ENCODE assay signal across 8 cellular contexts in genomic region chr6:32843979-32844838, GRCh38. TPM values are rescaled to one million over a fixed set of nuclear protein-coding genes. Genes with fewer than 3 reads are reported as not detected.
A peak's percentile ranks its signal among the peaks of the same experiment; 100 is the strongest.
DNase-seq lines count a peak whose midpoint lies in the region; ATAC-seq and TF ChIP-seq lines count a peak whose summit lies in the region.

Gene PSMB8 (minus strand): TSS chr6:32844047. CDS start chr6:32843996, 51 bp downstream.

- no peaks in the 10 kb centered on the region for H3F3A ChIP-seq in GM23338 (replicated peaks; ENCODE audit: low read depth)

- H3K4me1 ChIP-seq in GM23338 (ENCODE audit: insufficient read depth) (peaks cover 7% of the 10 kb centered on the region), fibroblast of lung (ENCODE audit: control insufficient read depth, extremely low read depth, insufficient read depth, low read length) (peaks cover 3% of the 10 kb centered on the region)
- H3K4me1 ChIP-seq in naive thymus-derived CD4-positive, alpha-beta T cell (ENCODE audit: control insufficient read depth in 2 of 2, insufficient read depth in 2 of 2, low read length in 2 of 2), result peaks cover 71 to 72% of the 10 kb centered on the region in 2 donors

- POLR2A ChIA-PET in naive thymus-derived CD4-positive, alpha-beta T cell (lab: Charles Lee), result interaction anchor here (0.6 to 11.4 kb wide), 35 partner anchors 10 to 1303 kb away, joined by 3 to 662 read pairs (median 4); partner anchors contain the start of genes BRD2, DDX39B, DXO and GPSM3

- H3K27me3 ChIP-seq in GM23338 (ENCODE audit: insufficient read depth) (peaks cover 15% of the 10 kb centered on the region), fibroblast of lung (ENCODE audit: control insufficient read depth, insufficient read depth, low read length) (no peaks in the 10 kb centered on the region)
- H3K27me3 ChIP-seq in naive thymus-derived CD4-positive, alpha-beta T cell (ENCODE audit: control insufficient read depth in 2 of 2, insufficient read depth in 2 of 2, low read length in 2 of 2), result no peaks in the 10 kb centered on the region

- peaks cover 25% of the 10 kb centered on the region; the same call in 2 of the 3 replicates for H3K36me3 Mint-ChIP-seq in GM23338 (ENCODE audit: low read depth)
- peaks cover 30 to 88% (median 63%) of the 10 kb centered on the region in 5 donors for H3K36me3 Mint-ChIP-seq in naive thymus-derived CD4-positive, alpha-beta T cell
- peaks cover 86% of the 10 kb centered on the region for H3K36me3 Mint-ChIP-seq in stimulated activated memory B cell treated with anti-CD40 and anti-IgM and Interleukin-4, amounts not matched to agents 10 μg/mL and 1 μg/mL and 100 μg/mL, for 72 hours

- no peaks in the 10 kb centered on the region for H3K79me2 ChIP-seq in GM23338 (replicated peaks; ENCODE audit: insufficient read depth)
- peaks cover 3% of the 10 kb centered on the region for H3K79me2 ChIP-seq in fibroblast of lung (ENCODE audit: control insufficient read depth, insufficient read depth, low read length)

- DNase-seq in EH (ENCODE audit: low read depth) (peak; percentile 94), GM23338 (ENCODE audit: low spot score) (peak; percentile 99), LHCN-M2 (ENCODE audit: low read depth) (peak; percentile 91), RPMI8226 (peak; percentile 98), fibroblast of lung (ENCODE audit: low read depth in 2 of 2) (peak; percentile 91)
- DNase-seq in activated T-helper 1 cell treated with anti-CD3 and anti-CD28 coated beads, Interleukin-2, amount 50 U/mL, for 16 hours (ENCODE audit: low read depth in 1 of 2, low spot score in 1 of 2), result peak; percentile 93 to 99
- DNase-seq in naive thymus-derived CD4-positive, alpha-beta T cell, result peak; percentile 92 to 99 (median 97)

- no peak within 1 kb of the TSS for H3K27ac ChIP-seq in GM23338 (ENCODE audit: low read depth)
- peak within 1 kb of the TSS; percentile 97 for H3K27ac ChIP-seq in fibroblast of lung (ENCODE audit: insufficient read depth, low read length)
- peak within 1 kb of the TSS; percentile 97 for H3K27ac ChIP-seq in naive thymus-derived CD4-positive, alpha-beta T cell (ENCODE audit: low read depth, low read length)

- H3K9me2 ChIP-seq in GM23338 (ENCODE audit: insufficient read depth), result no peaks in the 10 kb centered on the region

- TF ChIP-seq CTCF in GM23338 (conservative IDR thresholded peaks at IDR 0.05; ENCODE audit: low read depth in 2 of 2), result 0 out of 4 replicates have a peak, but pooled peaks of 1 of the 2 experiments have one; percentile 7
- peak; percentile 12 to 24 for TF ChIP-seq CTCF in fibroblast of lung (conservative IDR thresholded peaks at IDR 0.05 in 1 of 2, IDR thresholded peaks at IDR 0.05 in 1 of 2; ENCODE audit: low read depth in 1 of 2, low read length in 2 of 2)

- H3K9me3 ChIP-seq in fibroblast of lung (ENCODE audit: control insufficient read depth, insufficient read depth, low read depth, low read length), result no peaks in the 10 kb centered on the region
- no peaks in the 10 kb centered on the region for H3K9me3 ChIP-seq in naive thymus-derived CD4-positive, alpha-beta T cell (ENCODE audit: control insufficient read depth in 2 of 3, low read length in 3 of 3)

- H3K4me3 ChIP-seq in GM23338, result peak within 1 kb of the TSS; percentile 98
- H3K4me3 ChIP-seq in fibroblast of lung (replicated peaks in 1 of 4; ENCODE audit: control extremely low read depth in 1 of 4, insufficient read depth in 1 of 4, low read depth in 3 of 4, low read length in 4 of 4), result peak within 1 kb of the TSS; percentile 91 to 96 (median 94)
- peak within 1 kb of the TSS; percentile 97 for H3K4me3 ChIP-seq in naive thymus-derived CD4-positive, alpha-beta T cell (ENCODE audit: low read length)

- peak; percentile 91 for ATAC-seq in GM23338
- ATAC-seq in naive thymus-derived CD4-positive, alpha-beta T cell, result peak; percentile 90
- ATAC-seq in stimulated activated memory B cell treated with anti-CD40 and anti-IgM and Interleukin-4, amounts not matched to agents 10 μg/mL and 1 μg/mL and 100 μg/mL, for 72 hours, result peak; percentile 92

- H3K9ac ChIP-seq in fibroblast of lung (ENCODE audit: insufficient read depth, low read length), result peak within 1 kb of the TSS; percentile 92

- H3K36me3 ChIP-seq in GM23338 (ENCODE audit: insufficient read depth), result peaks cover 6% of the 10 kb centered on the region; the same call in 1 of the 2 replicates
- H3K36me3 ChIP-seq in fibroblast of lung (ENCODE audit: control insufficient read depth, insufficient read depth, low read length), result peaks cover 11% of the 10 kb centered on the region
- H3K36me3 ChIP-seq in naive thymus-derived CD4-positive, alpha-beta T cell (ENCODE audit: control insufficient read depth in 2 of 3, insufficient read depth in 3 of 3, low read length in 3 of 3), result peaks cover 41 to 64% (median 52%) of the 10 kb centered on the region in 3 experiments

- peak within 1 kb of the TSS; percentile 99 for H3K4me2 ChIP-seq in GM23338
- H3K4me2 ChIP-seq in fibroblast of lung (ENCODE audit: extremely low read depth, insufficient read depth, low read length), result peak within 1 kb of the TSS; percentile 67

- H3K4me1 Mint-ChIP-seq in GM23338, result peaks cover 13% of the 10 kb centered on the region
- peaks cover 66 to 83% (median 79%) of the 10 kb centered on the region in 7 donors for H3K4me1 Mint-ChIP-seq in naive thymus-derived CD4-positive, alpha-beta T cell
- peaks cover 73% of the 10 kb centered on the region for H3K4me1 Mint-ChIP-seq in stimulated activated memory B cell treated with anti-CD40 and anti-IgM and Interleukin-4, amounts not matched to agents 10 μg/mL and 1 μg/mL and 100 μg/mL, for 72 hours

- peaks cover 15% of the 10 kb centered on the region for H3K27me3 Mint-ChIP-seq in GM23338 (ENCODE audit: insufficient read depth, low read depth, poor library complexity)
- H3K27me3 Mint-ChIP-seq in naive thymus-derived CD4-positive, alpha-beta T cell, result no peaks in the 10 kb centered on the region
- H3K27me3 Mint-ChIP-seq in stimulated activated memory B cell treated with anti-CD40 and anti-IgM and Interleukin-4, amounts not matched to agents 10 μg/mL and 1 μg/mL and 100 μg/mL, for 72 hours, result no peaks in the 10 kb centered on the region

- intact Hi-C loops in naive thymus-derived CD4-positive, alpha-beta T cell (cut with micrococcal nuclease), result loop anchor here (1.0 to 10.0 kb wide), 13 partner anchors 9 to 1393 kb away; partner anchors contain the start of genes TAP1 (in 2 of the 2), ATF6B (in 1 of the 2), EHMT2 (in 1 of the 2) and HMGA1 (in 1 of the 2)

- CTCF ChIA-PET in naive thymus-derived CD4-positive, alpha-beta T cell (lab: Charles Lee), result interaction anchor here (1.0 to 9.7 kb wide), 8 partner anchors 12 to 654 kb away, joined by 3 to 241 read pairs (median 6); partner anchors contain the start of genes PSMB9 and TAP1

- H3K27ac Mint-ChIP-seq in GM23338, result peak within 1 kb of the TSS; percentile 87
- H3K27ac Mint-ChIP-seq in naive thymus-derived CD4-positive, alpha-beta T cell, result peak within 1 kb of the TSS; percentile 99 to 100 (median 100)
- peak within 1 kb of the TSS; percentile 100 for H3K27ac Mint-ChIP-seq in stimulated activated memory B cell treated with anti-CD40 and anti-IgM and Interleukin-4, amounts not matched to agents 10 μg/mL and 1 μg/mL and 100 μg/mL, for 72 hours

- H2AFZ ChIP-seq in GM23338 (peak within 1 kb of the TSS; percentile 99), fibroblast of lung (ENCODE audit: low read length) (peak within 1 kb of the TSS; percentile 83)

- H3K4me3 Mint-ChIP-seq in GM23338, result peak within 1 kb of the TSS; percentile 92
- peak within 1 kb of the TSS; percentile 92 to 99 (median 98) for H3K4me3 Mint-ChIP-seq in naive thymus-derived CD4-positive, alpha-beta T cell
- peak within 1 kb of the TSS; percentile 98 for H3K4me3 Mint-ChIP-seq in stimulated activated memory B cell treated with anti-CD40 and anti-IgM and Interleukin-4, amounts not matched to agents 10 μg/mL and 1 μg/mL and 100 μg/mL, for 72 hours

- no peaks in the 10 kb centered on the region for H4K20me1 ChIP-seq in GM23338 (replicated peaks; ENCODE audit: insufficient read depth)
- no peaks in the 10 kb centered on the region for H4K20me1 ChIP-seq in fibroblast of lung (ENCODE audit: control insufficient read depth, extremely low read depth, insufficient read depth, low read length)

- no peaks in the 10 kb centered on the region for H3K9me3 Mint-ChIP-seq in GM23338
- peaks cover 0 to 4% (median 0%) of the 10 kb centered on the region in 11 donors for H3K9me3 Mint-ChIP-seq in naive thymus-derived CD4-positive, alpha-beta T cell
- H3K9me3 Mint-ChIP-seq in stimulated activated memory B cell treated with anti-CD40 and anti-IgM and Interleukin-4, amounts not matched to agents 10 μg/mL and 1 μg/mL and 100 μg/mL, for 72 hours, result no peaks in the 10 kb centered on the region

TF ChIP-seq in GM23338, 12 proteins besides CTCF, POLR2A, EP300 and RAD21 (continues in another document):
- TF ChIP-seq CREB1 (CRISPR knock-in tag; IDR thresholded peaks at IDR 0.05; ENCODE audit: low read depth) (peak; percentile 93), EZH2 (IDR thresholded peaks at IDR 0.05; ENCODE audit: low read depth, unreplicated experiment) (no peak), JUNB (IDR thresholded peaks at IDR 0.05; ENCODE audit: unreplicated experiment) (no peak), ZNF114 (CRISPR knock-in tag; IDR thresholded peaks at IDR 0.05) (no peak), STAT1 (IDR thresholded peaks at IDR 0.05; ENCODE audit: unreplicated experiment) (no peak), EZH2phosphoT487 (IDR thresholded peaks at IDR 0.05; ENCODE audit: unreplicated experiment) (no peak)

RNA-seq across cellular contexts. Expression of gene PSMB8, which starts in this region (rescaled TPM):
- total RNA-seq in GM23338 (2014; rRNA removed; shearing (Covaris generic)), result 16.5 and 20.2 TPM in 2 replicates
- polyA plus RNA-seq in GM23338 (2016; fragmentation: Nextera tagmentation; extraction: Ambion mirVana), result 27.1 and 27.6 TPM in 2 replicates
- 39.8 and 55.6 TPM in 2 replicates for total RNA-seq in LHCN-M2 (2014; rRNA removed)
- 63.2 TPM for polyA plus RNA-seq in LHCN-M2 (2012)
- total RNA-seq in fibroblast of lung, result 72.9 and 77.3 TPM in 2 replicates
- 77.1 and 80.0 TPM in 2 replicates for polyA plus RNA-seq in fibroblast of lung
- polyA plus RNA-seq in fibroblast of lung (2012), result 86.8 and 93.4 TPM in 2 replicates
- 35.2 and 47.9 TPM in 2 replicates for polyA minus RNA-seq in fibroblast of lung (ENCODE audit: low replicate concordance)
- total RNA-seq in naive thymus-derived CD4-positive, alpha-beta T cell, result 100 to 1,000 TPM; 111 to 419 (median 115) TPM
- 100 to 1,000 TPM; 322 to 378 TPM for polyA plus RNA-seq in naive thymus-derived CD4-positive, alpha-beta T cell
